Comparison of ENCODE assay signal across 8 cellular contexts in genomic region chr10:91799580-91799975, GRCh38. TPM values are rescaled to one million over a fixed set of nuclear protein-coding genes. Genes with fewer than 3 reads are reported as not detected.
DNase-seq lines count a peak whose midpoint lies in the region; ATAC-seq and TF ChIP-seq lines count a peak whose summit lies in the region.

No MANE protein-coding gene starts in this region.

- peaks cover 21% of the 10 kb centered on the region for H3K4me1 ChIP-seq in iPS-15b (ENCODE audit: control insufficient read depth, insufficient read depth, low read length)

- peak overlapping the region; percentile 96 for H3K27ac Mint-ChIP-seq in activated B cell treated with CpG ODN at 0.5 μM for 24 hours
- H3K27ac Mint-ChIP-seq in stimulated activated memory B cell treated with anti-CD40 and anti-IgM and Interleukin-4, amounts not matched to agents 10 μg/mL and 1 μg/mL and 100 μg/mL, for 72 hours: peak overlapping the region; percentile 98

- no peaks in the 10 kb centered on the region for H3K36me3 ChIP-seq in iPS-15b (ENCODE audit: control insufficient read depth, insufficient read depth, low read length)

- no peaks in the 10 kb centered on the region for H3K9me3 ChIP-seq in iPS-15b (ENCODE audit: control insufficient read depth, insufficient read depth, low read length)

- no peaks in the 10 kb centered on the region for H3K9me3 Mint-ChIP-seq in activated B cell treated with CpG ODN at 0.5 μM for 24 hours
- H3K9me3 Mint-ChIP-seq in stimulated activated memory B cell treated with anti-CD40 and anti-IgM and Interleukin-4, amounts not matched to agents 10 μg/mL and 1 μg/mL and 100 μg/mL, for 72 hours: no peaks in the 10 kb centered on the region

- intact Hi-C loops in activated B cell treated with CpG ODN at 0.5 μM for 24 hours (cut with micrococcal nuclease): loop anchor here (2.0 to 10.0 kb wide), 11 partner anchors 15 to 1912 kb away; partner anchors contain the start of genes EXOC6, FGFBP3, IDE and KIF11

- CTCF ChIA-PET in activated B cell treated with CpG ODN at 0.5 μM for 24 hours (lab: Charles Lee): no interaction called here

- peak; percentile 8 for DNase-seq in DMS79 treated with DMSO at 0.1 percent for 48 hours (lab: John Stamatoyannopoulos, UW)
- no peak for DNase-seq in DMS79 (lab: John Stamatoyannopoulos, UW)
- DNase-seq in activated B cell treated with CpG ODN at 0.5 μM for 24 hours: no peak
- no peak for DNase-seq in NCI-H2227 treated with DMSO at 0.1 percent for 48 hours (lab: John Stamatoyannopoulos, UW)

- H3K4me3 ChIP-seq in iPS-15b (ENCODE audit: low read depth, low read length): peak overlapping the region; percentile 84

- no peaks in the 10 kb centered on the region for H3K27me3 ChIP-seq in iPS-15b (ENCODE audit: control insufficient read depth, insufficient read depth, low read length)

- H3K4me1 Mint-ChIP-seq in activated B cell treated with CpG ODN at 0.5 μM for 24 hours: peaks cover 80% of the 10 kb centered on the region
- peaks cover 61% of the 10 kb centered on the region for H3K4me1 Mint-ChIP-seq in stimulated activated memory B cell treated with anti-CD40 and anti-IgM and Interleukin-4, amounts not matched to agents 10 μg/mL and 1 μg/mL and 100 μg/mL, for 72 hours

- no peak for TF ChIP-seq CTCF in activated B cell treated with CpG ODN at 0.5 μM for 24 hours (IDR thresholded peaks at IDR 0.05)

- peaks cover 46% of the 10 kb centered on the region for H3K36me3 Mint-ChIP-seq in activated B cell treated with CpG ODN at 0.5 μM for 24 hours (ENCODE audit: low read depth)
- peaks cover 13% of the 10 kb centered on the region for H3K36me3 Mint-ChIP-seq in stimulated activated memory B cell treated with anti-CD40 and anti-IgM and Interleukin-4, amounts not matched to agents 10 μg/mL and 1 μg/mL and 100 μg/mL, for 72 hours

- POLR2A ChIA-PET in activated B cell treated with CpG ODN at 0.5 μM for 24 hours (lab: Charles Lee): interaction anchor here (1.0 to 4.3 kb wide), 2 partner anchors 109 to 125 kb away, joined by 4 to 28 read pairs; partner anchors contain the start of genes BTAF1 and FGFBP3

- no peaks in the 10 kb centered on the region for H3K27me3 Mint-ChIP-seq in activated B cell treated with CpG ODN at 0.5 μM for 24 hours
- no peaks in the 10 kb centered on the region for H3K27me3 Mint-ChIP-seq in stimulated activated memory B cell treated with anti-CD40 and anti-IgM and Interleukin-4, amounts not matched to agents 10 μg/mL and 1 μg/mL and 100 μg/mL, for 72 hours

- no peak for ATAC-seq in activated B cell treated with CpG ODN at 0.5 μM for 24 hours (ENCODE audit: low read depth)
- no peak for ATAC-seq in stimulated activated memory B cell treated with anti-CD40 and anti-IgM and Interleukin-4, amounts not matched to agents 10 μg/mL and 1 μg/mL and 100 μg/mL, for 72 hours
- ATAC-seq in HG03469 (IDR thresholded peaks at IDR 0.05; ENCODE audit: unreplicated experiment): no peak
- no peak for ATAC-seq in GM18867 (IDR thresholded peaks at IDR 0.05; ENCODE audit: unreplicated experiment)

- no peak overlapping the region for H3K9ac ChIP-seq in iPS-15b (ENCODE audit: low read depth, low read length)

- peak overlapping the region; percentile 93 for H3K4me3 Mint-ChIP-seq in activated B cell treated with CpG ODN at 0.5 μM for 24 hours
- peak overlapping the region; percentile 96 for H3K4me3 Mint-ChIP-seq in stimulated activated memory B cell treated with anti-CD40 and anti-IgM and Interleukin-4, amounts not matched to agents 10 μg/mL and 1 μg/mL and 100 μg/mL, for 72 hours

RNA-seq across cellular contexts. Expression of gene TNKS2, which starts 1.4 kb away (rescaled TPM):
- 29.5 and 33.1 TPM in 2 replicates for total RNA-seq in activated B cell treated with CpG ODN at 0.5 μM for 24 hours
